Comparison of ENCODE assay signal across 1 cellular context in genomic region chr10:102502337-102503151, GRCh38.
TF ChIP-seq lines count a peak whose summit lies in the region.

ACTR1A (minus strand) TSS chr10:102502712; CDS start chr10:102502647, 65 bp downstream.

TF ChIP-seq in HepG2, 621 proteins besides CTCF, POLR2A, EP300 and RAD21 (continued from another document and continues in another):
- no peak for TF ChIP-seq ZNF276 (CRISPR knock-in tag; IDR thresholded peaks at IDR 0.05; ENCODE audit: low read depth)
- TF ChIP-seq SSRP1 (CRISPR knock-in tag; IDR thresholded peaks at IDR 0.05), result no peak
- TF ChIP-seq FLYWCH1 (CRISPR knock-in tag; IDR thresholded peaks at IDR 0.05), result no peak
- no peak for TF ChIP-seq NR2F6 (IDR thresholded peaks at IDR 0.05)
- TF ChIP-seq NR2F6 (CRISPR knock-in tag; IDR thresholded peaks at IDR 0.05), result no peak
- no peak for TF ChIP-seq ZBTB4 (CRISPR knock-in tag; IDR thresholded peaks at IDR 0.05; ENCODE audit: borderline replicate concordance)
- no peak for TF ChIP-seq ETV6 (CRISPR knock-in tag; conservative IDR thresholded peaks at IDR 0.05)
- TF ChIP-seq ZNF569 (CRISPR knock-in tag; IDR thresholded peaks at IDR 0.05; ENCODE audit: borderline replicate concordance), result no peak
- TF ChIP-seq ZNF713 (CRISPR knock-in tag; IDR thresholded peaks at IDR 0.05), result 0 out of 2 replicates have a peak, but pooled peaks have one; percentile 50
- TF ChIP-seq ZFP36L2 (CRISPR knock-in tag; IDR thresholded peaks at IDR 0.05), result no peak
- no peak for TF ChIP-seq ZSCAN25 (CRISPR knock-in tag; IDR thresholded peaks at IDR 0.05)
- TF ChIP-seq PATZ1 (CRISPR knock-in tag; IDR thresholded peaks at IDR 0.05), result 0 out of 2 replicates have a peak, but pooled peaks have one; percentile 6
- no peak for TF ChIP-seq ZNF33A (CRISPR knock-in tag; IDR thresholded peaks at IDR 0.05; ENCODE audit: borderline replicate concordance)
- 0 out of 2 replicates have a peak, but pooled peaks have one; percentile 18 for TF ChIP-seq ZBTB33 (CRISPR knock-in tag; IDR thresholded peaks at IDR 0.05)
- no peak for TF ChIP-seq FOXC1 (CRISPR knock-in tag; IDR thresholded peaks at IDR 0.05; ENCODE audit: borderline replicate concordance)
- TF ChIP-seq ZBTB14 (CRISPR knock-in tag; IDR thresholded peaks at IDR 0.05), result no peak; the same call in 1 of the 2 replicates
- TF ChIP-seq ZNF782 (CRISPR knock-in tag; IDR thresholded peaks at IDR 0.05; ENCODE audit: borderline replicate concordance), result peak; percentile 45; the same call in 1 of the 2 replicates
- peak; percentile 44 for TF ChIP-seq ZNF883 (CRISPR knock-in tag; IDR thresholded peaks at IDR 0.05; ENCODE audit: not compliant biosample characterization)
- TF ChIP-seq FOSL1 (CRISPR knock-in tag; IDR thresholded peaks at IDR 0.05; ENCODE audit: borderline replicate concordance), result no peak
- no peak for TF ChIP-seq ATF7 (IDR thresholded peaks at IDR 0.05)
- TF ChIP-seq ATF7 (CRISPR knock-in tag; IDR thresholded peaks at IDR 0.05), result no peak
- TF ChIP-seq JUN (CRISPR knock-in tag; IDR thresholded peaks at IDR 0.05), result 0 out of 2 replicates have a peak, but pooled peaks have one; percentile 21
- TF ChIP-seq ZNF550 (CRISPR knock-in tag; IDR thresholded peaks at IDR 0.05; ENCODE audit: borderline replicate concordance), result 0 out of 2 replicates have a peak, but pooled peaks have one; percentile 71
- TF ChIP-seq ELF3 (CRISPR knock-in tag; IDR thresholded peaks at IDR 0.05), result peak; percentile 63
- no peak for TF ChIP-seq ZNF10 (CRISPR knock-in tag; IDR thresholded peaks at IDR 0.05; ENCODE audit: borderline replicate concordance, low read depth)
- no peak for TF ChIP-seq ZIK1 (CRISPR knock-in tag; IDR thresholded peaks at IDR 0.05; ENCODE audit: borderline replicate concordance, low read depth)
- TF ChIP-seq ZNF501 (CRISPR knock-in tag; IDR thresholded peaks at IDR 0.05), result peak; percentile 90
- no peak for TF ChIP-seq RNF2 (conservative IDR thresholded peaks at IDR 0.05; ENCODE audit: low read depth)
- TF ChIP-seq IRF1 (CRISPR knock-in tag; IDR thresholded peaks at IDR 0.05; ENCODE audit: low read depth), result no peak
- TF ChIP-seq ZKSCAN8 (CRISPR knock-in tag; IDR thresholded peaks at IDR 0.05; ENCODE audit: borderline replicate concordance), result no peak
- TF ChIP-seq ZNF337 (CRISPR knock-in tag; IDR thresholded peaks at IDR 0.05; ENCODE audit: borderline replicate concordance, low read depth), result no peak
- TF ChIP-seq ATM (IDR thresholded peaks at IDR 0.05; ENCODE audit: borderline replicate concordance), result no peak
- no peak; the same call in 1 of the 2 replicates for TF ChIP-seq GFI1 (CRISPR knock-in tag; IDR thresholded peaks at IDR 0.05; ENCODE audit: borderline replicate concordance)
- peak; percentile 62 to 72 for TF ChIP-seq HMGXB4 (CRISPR knock-in tag; IDR thresholded peaks at IDR 0.05; ENCODE audit: borderline replicate concordance in 1 of 2, low read depth in 1 of 2)
- no peak for TF ChIP-seq TRIM22 (IDR thresholded peaks at IDR 0.05)
- TF ChIP-seq ZMYM3 (CRISPR knock-in tag; IDR thresholded peaks at IDR 0.05), result no peak
- no peak for TF ChIP-seq DNMT3B (CRISPR knock-in tag; conservative IDR thresholded peaks at IDR 0.05)
